ENCODE assay signal across 8 cellular contexts in genomic region chr4:54063737-54064316, GRCh38. TPM values are rescaled to one million over a fixed set of nuclear protein-coding genes. Genes with fewer than 3 reads are reported as not detected.
DNase-seq lines count a peak whose midpoint lies in the region; ATAC-seq and TF ChIP-seq lines count a peak whose summit lies in the region.

No MANE protein-coding gene starts in this region.

- H3K4me1 ChIP-seq in mucosa of stomach (ENCODE audit: control insufficient read depth, insufficient read depth, low read length) = peaks cover 19% of the 10 kb centered on the region

- H3K27ac Mint-ChIP-seq in activated CD8-positive, alpha-beta T cell treated with anti-CD3 and anti-CD28 coated beads for 36 hours = peak overlapping the region; percentile 96
- H3K27ac Mint-ChIP-seq in endothelial cell (ENCODE audit: unreplicated experiment) = peak overlapping the region; percentile 89
- peak overlapping the region; percentile 95 to 99 for H3K27ac Mint-ChIP-seq in stimulated activated naive CD8-positive, alpha-beta T cell treated with anti-CD3 and anti-CD28 coated beads, Interleukin-15, amount 100 ng/mL, for 72 hours

- peak; percentile 23 for DNase-seq in G401 (ENCODE audit: low spot score)
- no peak for DNase-seq in Jurkat, Clone E6-1 (ENCODE audit: low read depth, low spot score)
- DNase-seq in activated CD8-positive, alpha-beta T cell treated with anti-CD3 and anti-CD28 coated beads for 36 hours = peak; percentile 34
- DNase-seq in endothelial cell (ENCODE audit: low spot score) = peak; percentile 38
- DNase-seq in stimulated activated naive CD8-positive, alpha-beta T cell treated with anti-CD3 and anti-CD28 coated beads, Interleukin-15, amount 100 ng/mL, for 72 hours = peak; percentile 45 to 52
- no peak for DNase-seq in GOT3 (lab: John Stamatoyannopoulos, UW)

- no peaks in the 10 kb centered on the region for H3K9me3 ChIP-seq in mucosa of stomach (ENCODE audit: control insufficient read depth, low read length)

- H3K27me3 ChIP-seq in mucosa of stomach (ENCODE audit: control insufficient read depth, insufficient read depth, low read length) = no peaks in the 10 kb centered on the region

- H3K27me3 Mint-ChIP-seq in activated CD8-positive, alpha-beta T cell treated with anti-CD3 and anti-CD28 coated beads for 36 hours = no peaks in the 10 kb centered on the region
- H3K27me3 Mint-ChIP-seq in endothelial cell (ENCODE audit: unreplicated experiment) = peaks cover 29% of the 10 kb centered on the region
- H3K27me3 Mint-ChIP-seq in stimulated activated naive CD8-positive, alpha-beta T cell treated with anti-CD3 and anti-CD28 coated beads, Interleukin-15, amount 100 ng/mL, for 72 hours = no peaks in the 10 kb centered on the region

- CTCF ChIA-PET in activated CD8-positive, alpha-beta T cell treated with anti-CD3 and anti-CD28 coated beads for 36 hours (lab: Charles Lee) = no interaction called here

- in situ Hi-C loops in G401 (cut with HindIII; ENCODE audit: low sequenced_read_pairs) = no loop called here

- no peaks in the 10 kb centered on the region for H3K9me3 Mint-ChIP-seq in activated CD8-positive, alpha-beta T cell treated with anti-CD3 and anti-CD28 coated beads for 36 hours
- H3K9me3 Mint-ChIP-seq in endothelial cell (ENCODE audit: unreplicated experiment) = no peaks in the 10 kb centered on the region
- peaks cover 0 to 5% of the 10 kb centered on the region in 2 donors for H3K9me3 Mint-ChIP-seq in stimulated activated naive CD8-positive, alpha-beta T cell treated with anti-CD3 and anti-CD28 coated beads, Interleukin-15, amount 100 ng/mL, for 72 hours

- ATAC-seq in GM21526 (IDR thresholded peaks at IDR 0.05; ENCODE audit: low FRiP score, unreplicated experiment) = peak; percentile 22
- peak; percentile 29 for ATAC-seq in activated CD8-positive, alpha-beta T cell treated with anti-CD3 and anti-CD28 coated beads for 36 hours
- peak; percentile 57 for ATAC-seq in stimulated activated naive CD8-positive, alpha-beta T cell treated with anti-CD3 and anti-CD28 coated beads, Interleukin-15, amount 100 ng/mL, for 72 hours

- POLR2A ChIA-PET in activated CD8-positive, alpha-beta T cell treated with anti-CD3 and anti-CD28 coated beads for 36 hours (lab: Charles Lee) = interaction anchor here (0.6 to 1.2 kb wide), 5 partner anchors 9 to 58 kb away, joined by 3 to 4 read pairs (median 3); no protein-coding TSS in a partner anchor

- peaks cover 42% of the 10 kb centered on the region for H3K4me1 Mint-ChIP-seq in activated CD8-positive, alpha-beta T cell treated with anti-CD3 and anti-CD28 coated beads for 36 hours (ENCODE audit: low read depth)
- peaks cover 55% of the 10 kb centered on the region for H3K4me1 Mint-ChIP-seq in endothelial cell (ENCODE audit: unreplicated experiment)
- peaks cover 49% of the 10 kb centered on the region for H3K4me1 Mint-ChIP-seq in stimulated activated naive CD8-positive, alpha-beta T cell treated with anti-CD3 and anti-CD28 coated beads, Interleukin-15, amount 100 ng/mL, for 72 hours

- peak overlapping the region; percentile 84 for H3K4me3 ChIP-seq in Jurkat, Clone E6-1 (ENCODE audit: low read length)
- peak overlapping the region; percentile 91 for H3K4me3 ChIP-seq in mucosa of stomach (ENCODE audit: low read length)

- intact Hi-C loops in activated CD8-positive, alpha-beta T cell treated with anti-CD3 and anti-CD28 coated beads for 36 hours (cut with micrococcal nuclease) = loop anchor here (5.0 kb wide), 1 partner anchor 33 kb away; no protein-coding TSS in a partner anchor

- peak overlapping the region; percentile 85 for H3K4me3 Mint-ChIP-seq in activated CD8-positive, alpha-beta T cell treated with anti-CD3 and anti-CD28 coated beads for 36 hours
- H3K4me3 Mint-ChIP-seq in endothelial cell (ENCODE audit: unreplicated experiment) = peak overlapping the region; percentile 94
- H3K4me3 Mint-ChIP-seq in stimulated activated naive CD8-positive, alpha-beta T cell treated with anti-CD3 and anti-CD28 coated beads, Interleukin-15, amount 100 ng/mL, for 72 hours = peak overlapping the region; percentile 88 to 94

- no peak for TF ChIP-seq CTCF in activated CD8-positive, alpha-beta T cell treated with anti-CD3 and anti-CD28 coated beads for 36 hours (IDR thresholded peaks at IDR 0.05)
- no peak for TF ChIP-seq CTCF in endothelial cell (IDR thresholded peaks at IDR 0.05; ENCODE audit: unreplicated experiment)

- H3K36me3 Mint-ChIP-seq in activated CD8-positive, alpha-beta T cell treated with anti-CD3 and anti-CD28 coated beads for 36 hours (ENCODE audit: low read depth) = peaks cover 13% of the 10 kb centered on the region
- H3K36me3 Mint-ChIP-seq in endothelial cell (ENCODE audit: low read depth, unreplicated experiment) = peaks cover 12% of the 10 kb centered on the region

- no peaks in the 10 kb centered on the region for H3K36me3 ChIP-seq in mucosa of stomach (ENCODE audit: control insufficient read depth, insufficient read depth, low read length)

- H3K9ac ChIP-seq in mucosa of stomach (ENCODE audit: low read length) = peak overlapping the region; percentile 97

RNA-seq across cellular contexts. Expression of gene CHIC2, which starts 0.6 kb away (rescaled TPM):
- 22.5 and 27.4 TPM in 2 replicates for total RNA-seq in G401 (2014; rRNA removed; shearing (Covaris generic))
- 18.7 TPM for polyA plus RNA-seq in Jurkat, Clone E6-1 (2012; ENCODE audit: insufficient read depth, insufficient read length)
- 10 to 100 TPM; 16.8 to 17.5 TPM for total RNA-seq in activated CD8-positive, alpha-beta T cell treated with anti-CD3 and anti-CD28 coated beads for 36 hours
- 33.1 TPM for total RNA-seq in endothelial cell (ENCODE audit: unreplicated experiment)

RNA-seq across cellular contexts. Expression of gene GSX2, which starts 36.1 kb away (rescaled TPM):
- total RNA-seq in G401 (2014; rRNA removed; shearing (Covaris generic)) = 6.8 and 12.8 TPM in 2 replicates
- polyA plus RNA-seq in Jurkat, Clone E6-1 (2012; ENCODE audit: insufficient read depth, insufficient read length) = not detected
- total RNA-seq in activated CD8-positive, alpha-beta T cell treated with anti-CD3 and anti-CD28 coated beads for 36 hours = not detected
- not detected for total RNA-seq in endothelial cell (ENCODE audit: unreplicated experiment)

Comparison
In these comparisons a context has a peak if more than half of its experiments do, and no peak if none do; other contexts are left out.
1. DNase-seq: peak in G401 (single experiment), activated CD8-positive, alpha-beta T cell treated with anti-CD3 and anti-CD28 coated beads for 36 hours (single experiment), endothelial cell (single experiment) and stimulated activated naive CD8-positive, alpha-beta T cell treated with anti-CD3 and anti-CD28 coated beads, Interleukin-15, amount 100 ng/mL, for 72 hours (2 of 2); none in Jurkat, Clone E6-1 (single experiment) and GOT3 (single experiment).
2. Peak in every context shown above with its lines, with median percentiles within 50 percentile points of each other: ATAC-seq, H3K27ac Mint-ChIP-seq and H3K4me3 Mint-ChIP-seq.